Comparison of ENCODE assay signal across 18 cellular contexts in the genomic region with DNA sequence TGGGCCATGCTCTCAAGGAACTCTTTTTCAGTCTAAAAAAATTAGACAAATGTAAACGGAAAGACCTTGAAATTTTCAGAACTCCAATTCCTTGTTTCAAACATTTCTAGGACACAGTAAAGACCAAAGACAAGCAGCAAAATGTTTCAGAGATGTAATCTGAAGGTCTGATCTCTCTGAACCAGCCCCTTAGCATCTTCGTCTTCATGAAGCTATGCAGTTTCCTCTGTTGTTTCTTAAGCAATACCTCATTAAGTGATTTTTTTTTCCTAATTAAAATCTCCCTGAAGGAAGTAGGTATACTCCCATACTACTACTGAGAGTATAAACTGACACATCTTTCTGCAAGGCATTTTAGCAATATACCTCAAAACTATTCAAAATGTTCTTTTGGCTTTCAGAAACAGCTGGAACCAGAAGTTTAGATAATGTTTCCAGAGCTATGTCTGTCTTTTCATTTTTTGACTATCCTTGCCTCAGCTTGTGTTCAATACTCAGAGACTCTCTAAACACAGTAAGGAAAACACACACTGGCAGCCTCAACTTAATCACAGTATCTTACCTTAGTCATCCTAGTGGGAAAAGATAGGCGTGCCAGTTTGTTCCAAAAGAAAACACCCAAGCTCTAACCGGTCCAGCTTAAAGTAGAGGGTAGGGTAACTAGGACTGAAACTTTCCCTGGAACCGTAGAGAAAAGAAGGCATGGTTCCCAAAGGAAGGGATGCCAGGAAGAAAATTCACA. TPM values are rescaled to one million over a fixed set of nuclear protein-coding genes. Genes with fewer than 3 reads are reported as not detected.
DNase-seq lines count a peak whose midpoint lies in the region; ATAC-seq, FAIRE-seq and TF ChIP-seq lines count a peak whose summit lies in the region.
"Had no signal": no experiment of that assay in that cellular context is flagged by ENCODE, and none has a peak within 500 bp of the region (broad histone marks: within the 10 kb centered on the region; RNA-seq: fewer than 3 reads in every experiment).

No MANE protein-coding gene starts in this region.

- H3K27ac Mint-ChIP-seq in MCF 10A (ENCODE audit: low read depth, unreplicated experiment): no peak overlapping the region
- peak overlapping the region; percentile 29 for H3K27ac Mint-ChIP-seq in astrocyte (ENCODE audit: unreplicated experiment)
- H3K27ac Mint-ChIP-seq: CD8-positive, alpha-beta memory T cell had no signal

- peak overlapping the region; percentile 13 for H2AFZ ChIP-seq in mammary epithelial cell (ENCODE audit: low read depth, low read length)
- no peak overlapping the region for H2AFZ ChIP-seq in astrocyte (ENCODE audit: low read depth, low read length)
- H2AFZ ChIP-seq in fibroblast of lung (ENCODE audit: low read length): no peak overlapping the region
- no peak overlapping the region for H2AFZ ChIP-seq in smooth muscle cell (ENCODE audit: low read depth)

- H3K27me3 ChIP-seq in mammary epithelial cell (ENCODE audit: insufficient read depth, low read length) (no peaks in the 10 kb centered on the region), astrocyte (ENCODE audit: insufficient read depth, low read length) (no peaks in the 10 kb centered on the region), fibroblast of lung (ENCODE audit: control insufficient read depth, insufficient read depth, low read length) (no peaks in the 10 kb centered on the region), smooth muscle cell (ENCODE audit: low read depth) (no peaks in the 10 kb centered on the region)
- H3K27me3 ChIP-seq: BLaER1 had no signal

- dilution Hi-C loops in mammary epithelial cell (cut with HindIII; ENCODE audit: low sequenced_read_pairs): no loop called here

- H3K4me1 Mint-ChIP-seq in MCF 10A (ENCODE audit: insufficient read depth, unreplicated experiment): peaks cover 10% of the 10 kb centered on the region
- H3K4me1 Mint-ChIP-seq in astrocyte (ENCODE audit: low read depth, unreplicated experiment): peaks cover 16% of the 10 kb centered on the region

- H3K36me3 Mint-ChIP-seq in MCF 10A (ENCODE audit: insufficient read depth, unreplicated experiment): peaks cover 4% of the 10 kb centered on the region
- no peaks in the 10 kb centered on the region for H3K36me3 Mint-ChIP-seq in astrocyte (ENCODE audit: low read depth, unreplicated experiment)

- no TSS peak for BruUV-seq in mammary epithelial cell (replicated peaks; lab: Mats Ljungman, UMichigan)
- no TSS peak for BruUV-seq in MCF 10A (replicated peaks; lab: Mats Ljungman, UMichigan)

- H3K9me3 ChIP-seq in mammary epithelial cell (replicated peaks; ENCODE audit: insufficient read depth, low read length): no peaks in the 10 kb centered on the region
- no peaks in the 10 kb centered on the region for H3K9me3 ChIP-seq in astrocyte (ENCODE audit: insufficient read depth, low read depth, low read length)
- no peaks in the 10 kb centered on the region for H3K9me3 ChIP-seq in fibroblast of lung (ENCODE audit: control insufficient read depth, insufficient read depth, low read depth, low read length)
- no peaks in the 10 kb centered on the region for H3K9me3 ChIP-seq in smooth muscle cell (replicated peaks; ENCODE audit: low read depth)
- H3K9me3 ChIP-seq: BLaER1 had no signal

- H3K9ac ChIP-seq in mammary epithelial cell (ENCODE audit: insufficient read depth, low read length) (no peak overlapping the region), astrocyte (ENCODE audit: low read length) (no peak overlapping the region), fibroblast of lung (ENCODE audit: insufficient read depth, low read length) (no peak overlapping the region), smooth muscle cell (ENCODE audit: low read depth) (no peak overlapping the region)
- H3K9ac ChIP-seq: BLaER1 had no signal

- peaks cover 11% of the 10 kb centered on the region for H3F3A ChIP-seq in smooth muscle cell (ENCODE audit: low read depth)

- H3K79me2 ChIP-seq in mammary epithelial cell (ENCODE audit: insufficient read depth, low read length): peaks cover 34% of the 10 kb centered on the region
- H3K79me2 ChIP-seq in astrocyte (ENCODE audit: insufficient read depth, low read length): peaks cover 10% of the 10 kb centered on the region
- peaks cover 25% of the 10 kb centered on the region for H3K79me2 ChIP-seq in fibroblast of lung (ENCODE audit: control insufficient read depth, insufficient read depth, low read length)
- peaks cover 19% of the 10 kb centered on the region for H3K79me2 ChIP-seq in smooth muscle cell (ENCODE audit: low read depth)

- WGBS in mammary epithelial cell (ENCODE audit: low coverage, missing lambda C conversion rate): 74% methylated on average over 5 of the region's 5 CpGs
- 43% methylated on average over 5 of the region's 5 CpGs for WGBS in smooth muscle cell (ENCODE audit: low lambda C conversion rate)

- DNase-seq in mammary epithelial cell: peak; percentile 68
- no peak for DNase-seq in MCF 10A (ENCODE audit: unreplicated experiment)
- DNase-seq in astrocyte (ENCODE audit: low read depth): peak; percentile 16
- peak; percentile 5 to 27 for DNase-seq in fibroblast of lung (ENCODE audit: low read depth in 2 of 2)
- no peak for DNase-seq in smooth muscle cell (lab: John Stamatoyannopoulos, UW; ENCODE audit: unreplicated experiment)
- no peak for DNase-seq in NCI-H1694 treated with DMSO at 0.1 percent for 48 hours (lab: John Stamatoyannopoulos, UW)
- DNase-seq in NCI-H2196 treated with DMSO at 0.1 percent for 48 hours (lab: John Stamatoyannopoulos, UW; ENCODE audit: unreplicated experiment): no peak
- DNase-seq: CD8-positive, alpha-beta memory T cell; Kasumi-1; NCI-H1417; NCI-H2029 treated with DMSO at 0.1 percent for 48 hours; NCI-H526 treated with DMSO at 0.1 percent for 48 hours; NK-92 treated with Interleukin-12 subunit alpha and Interleukin-12 subunit beta, amount 100 ng/mL, for 24 hours; OCI-M1 had no signal

- H3K36me3 ChIP-seq in mammary epithelial cell (ENCODE audit: insufficient read depth, low read length) (no peaks in the 10 kb centered on the region), astrocyte (ENCODE audit: insufficient read depth, low read length) (no peaks in the 10 kb centered on the region), fibroblast of lung (ENCODE audit: control insufficient read depth, insufficient read depth, low read length) (no peaks in the 10 kb centered on the region), smooth muscle cell (ENCODE audit: low read depth) (no peaks in the 10 kb centered on the region)
- H3K36me3 ChIP-seq: BLaER1 had no signal

- no peak overlapping the region for H3K4me3 ChIP-seq in mammary epithelial cell (replicated peaks in 1 of 3; ENCODE audit: insufficient read depth in 1 of 3, low read depth in 2 of 3, low read length in 3 of 3)
- no peak overlapping the region for H3K4me3 ChIP-seq in astrocyte (ENCODE audit: insufficient read depth, low read depth, low read length)
- H3K4me3 ChIP-seq in fibroblast of lung (replicated peaks in 1 of 4; ENCODE audit: control extremely low read depth in 1 of 4, insufficient read depth in 1 of 4, low read depth in 3 of 4, low read length in 4 of 4): no peak overlapping the region
- no peak overlapping the region for H3K4me3 ChIP-seq in smooth muscle cell
- H3K4me3 ChIP-seq: BLaER1 had no signal

- in situ Hi-C loops in mammary epithelial cell (cut with MboI; ENCODE audit: low sequenced_read_pairs in 2 of 2): no loop called here

- no peak overlapping the region for H3K4me3 Mint-ChIP-seq in MCF 10A (ENCODE audit: unreplicated experiment)
- H3K4me3 Mint-ChIP-seq in astrocyte (ENCODE audit: unreplicated experiment): no peak overlapping the region
- H3K4me3 Mint-ChIP-seq: CD8-positive, alpha-beta memory T cell had no signal

- H3K9me3 Mint-ChIP-seq in MCF 10A (ENCODE audit: unreplicated experiment) (no peaks in the 10 kb centered on the region), astrocyte (ENCODE audit: unreplicated experiment) (no peaks in the 10 kb centered on the region)
- H3K9me3 Mint-ChIP-seq: CD8-positive, alpha-beta memory T cell had no signal

- no peak for ATAC-seq in GM21360 (IDR thresholded peaks at IDR 0.05; ENCODE audit: unreplicated experiment)
- ATAC-seq: HepG2 had no signal

- no peak for FAIRE-seq in astrocyte (lab: Jason Lieb, UNC)
- FAIRE-seq: HepG2 had no signal

- H3K4me2 ChIP-seq in mammary epithelial cell (ENCODE audit: insufficient read depth, low read depth, low read length) (no peak overlapping the region), astrocyte (ENCODE audit: low read length) (no peak overlapping the region), fibroblast of lung (ENCODE audit: extremely low read depth, insufficient read depth, low read length) (no peak overlapping the region), smooth muscle cell (peak overlapping the region; percentile 59)
- H3K4me2 ChIP-seq: BLaER1 had no signal

- H4K20me1 ChIP-seq in mammary epithelial cell (ENCODE audit: insufficient read depth, low read length): no peaks in the 10 kb centered on the region
- H4K20me1 ChIP-seq in astrocyte (ENCODE audit: insufficient read depth, low read length): peaks cover 17% of the 10 kb centered on the region
- no peaks in the 10 kb centered on the region for H4K20me1 ChIP-seq in fibroblast of lung (ENCODE audit: control insufficient read depth, extremely low read depth, insufficient read depth, low read length)
- H4K20me1 ChIP-seq in smooth muscle cell (ENCODE audit: low read depth): peaks cover 47% of the 10 kb centered on the region
- H4K20me1 ChIP-seq: BLaER1 had no signal

- intact Hi-C loops in mammary epithelial cell (cut with micrococcal nuclease) (no loop called here), MCF 10A (cut with micrococcal nuclease) (no loop called here)

- no peaks in the 10 kb centered on the region for H3K4me1 ChIP-seq in mammary epithelial cell (ENCODE audit: insufficient read depth, low read length)
- H3K4me1 ChIP-seq in astrocyte (ENCODE audit: insufficient read depth, low read length): peaks cover 5% of the 10 kb centered on the region
- H3K4me1 ChIP-seq in fibroblast of lung (ENCODE audit: control insufficient read depth, extremely low read depth, insufficient read depth, low read length): peaks cover 2% of the 10 kb centered on the region
- peaks cover 13% of the 10 kb centered on the region for H3K4me1 ChIP-seq in smooth muscle cell (ENCODE audit: low read depth)
- H3K4me1 ChIP-seq: BLaER1 had no signal

- POLR2A ChIA-PET in MCF 10A (lab: Yijun Ruan, JAX): interaction anchor here (0.9 to 2.3 kb wide), 4 partner anchors 10 to 34 kb away, joined by 3 to 6 read pairs (median 4); no protein-coding TSS in a partner anchor

- TF ChIP-seq CTCF in mammary epithelial cell (conservative IDR thresholded peaks at IDR 0.05 in 1 of 2, IDR thresholded peaks at IDR 0.05 in 1 of 2; ENCODE audit: extremely low read depth in 1 of 2, insufficient read depth in 1 of 2, low read depth in 1 of 2, low read length in 2 of 2): no peak
- TF ChIP-seq CTCF in MCF 10A (IDR thresholded peaks at IDR 0.05; ENCODE audit: unreplicated experiment): no peak
- TF ChIP-seq CTCF in astrocyte (IDR thresholded peaks at IDR 0.05; ENCODE audit: insufficient read depth, low read depth, low read length): no peak
- TF ChIP-seq CTCF in fibroblast of lung (conservative IDR thresholded peaks at IDR 0.05 in 1 of 2, IDR thresholded peaks at IDR 0.05 in 1 of 2; ENCODE audit: low read depth in 1 of 2, low read length in 2 of 2): no peak
- TF ChIP-seq CTCF in smooth muscle cell (IDR thresholded peaks at IDR 0.05; ENCODE audit: borderline replicate concordance, insufficient read depth, poor library complexity, severe bottlenecking): no peak

- H3K27ac ChIP-seq in mammary epithelial cell (ENCODE audit: insufficient read depth, low read depth, low read length) (no peak overlapping the region), astrocyte (ENCODE audit: low read depth, low read length) (no peak overlapping the region), fibroblast of lung (ENCODE audit: insufficient read depth, low read length) (no peak overlapping the region), smooth muscle cell (ENCODE audit: low read depth) (peak overlapping the region; percentile 50)
- H3K27ac ChIP-seq: 22Rv1, BLaER1 had no signal

- CTCF ChIA-PET in mammary epithelial cell (lab: Charles Lee; ENCODE audit: low non-redundant PET): no interaction called here
- CTCF ChIA-PET in MCF 10A (lab: Yijun Ruan, JAX): interaction anchor here (0.7 to 1.4 kb wide), 2 partner anchors 13 to 35 kb away, joined by 3 read pairs; a partner anchor contains a TSS

- H3K27me3 Mint-ChIP-seq in MCF 10A (ENCODE audit: insufficient read depth, unreplicated experiment) (no peaks in the 10 kb centered on the region), astrocyte (ENCODE audit: low read depth, unreplicated experiment) (no peaks in the 10 kb centered on the region)
- H3K27me3 Mint-ChIP-seq: CD8-positive, alpha-beta memory T cell had no signal

RNA-seq across cellular contexts. Expression of a gene that starts 25.1 kb away (rescaled TPM):
- total RNA-seq in mammary epithelial cell (10 to 100 TPM; 32.0 to 32.7 TPM), MCF 10A (2022) (28.3 and 28.7 TPM in 2 replicates), astrocyte (43.7 and 50.0 TPM in 2 replicates), fibroblast of lung (67.3 and 95.9 TPM in 2 replicates), smooth muscle cell (62.5 and 80.7 TPM in 2 replicates)
- polyA plus RNA-seq in mammary epithelial cell (19.1 TPM), fibroblast of lung (45.7 and 69.4 TPM in 2 replicates), smooth muscle cell (19.0 and 25.7 TPM in 2 replicates)
- polyA minus RNA-seq in mammary epithelial cell (61.2 TPM), fibroblast of lung (ENCODE audit: low replicate concordance) (40.0 and 60.2 TPM in 2 replicates)
- 21.6 and 37.0 TPM in 2 replicates for polyA plus RNA-seq in fibroblast of lung (2012)

RNA-seq across cellular contexts. Expression of a gene that starts 36.0 kb away (rescaled TPM):
- total RNA-seq in mammary epithelial cell (100 to 1,000 TPM in 1 of 2 donors, 10 to 100 TPM in 1; 74.6 to 231 TPM), MCF 10A (2022) (8.7 and 10.6 TPM in 2 replicates), astrocyte (75.9 and 78.7 TPM in 2 replicates), fibroblast of lung (490 and 1,010 TPM in 2 replicates), smooth muscle cell (53.0 and 55.8 TPM in 2 replicates)
- polyA plus RNA-seq in mammary epithelial cell (48.9 TPM), fibroblast of lung (546 and 989 TPM in 2 replicates), smooth muscle cell (47.6 and 88.3 TPM in 2 replicates)
- polyA minus RNA-seq in mammary epithelial cell (28.9 TPM), fibroblast of lung (ENCODE audit: low replicate concordance) (475 and 934 TPM in 2 replicates)
- polyA plus RNA-seq in fibroblast of lung (2012): 567 and 1,325 TPM in 2 replicates

Comparison
In these comparisons a context has a peak if more than half of its experiments do, and no peak if none do; other contexts are left out.
1. DNase-seq: peak in mammary epithelial cell (single experiment), astrocyte (single experiment) and fibroblast of lung (2 of 2); none in MCF 10A (single experiment), smooth muscle cell (single experiment), NCI-H1694 treated with DMSO at 0.1 percent for 48 hours (single experiment) and NCI-H2196 treated with DMSO at 0.1 percent for 48 hours (single experiment).